8 cellular contexts compared by ENCODE assay signal in the genomic region with DNA sequence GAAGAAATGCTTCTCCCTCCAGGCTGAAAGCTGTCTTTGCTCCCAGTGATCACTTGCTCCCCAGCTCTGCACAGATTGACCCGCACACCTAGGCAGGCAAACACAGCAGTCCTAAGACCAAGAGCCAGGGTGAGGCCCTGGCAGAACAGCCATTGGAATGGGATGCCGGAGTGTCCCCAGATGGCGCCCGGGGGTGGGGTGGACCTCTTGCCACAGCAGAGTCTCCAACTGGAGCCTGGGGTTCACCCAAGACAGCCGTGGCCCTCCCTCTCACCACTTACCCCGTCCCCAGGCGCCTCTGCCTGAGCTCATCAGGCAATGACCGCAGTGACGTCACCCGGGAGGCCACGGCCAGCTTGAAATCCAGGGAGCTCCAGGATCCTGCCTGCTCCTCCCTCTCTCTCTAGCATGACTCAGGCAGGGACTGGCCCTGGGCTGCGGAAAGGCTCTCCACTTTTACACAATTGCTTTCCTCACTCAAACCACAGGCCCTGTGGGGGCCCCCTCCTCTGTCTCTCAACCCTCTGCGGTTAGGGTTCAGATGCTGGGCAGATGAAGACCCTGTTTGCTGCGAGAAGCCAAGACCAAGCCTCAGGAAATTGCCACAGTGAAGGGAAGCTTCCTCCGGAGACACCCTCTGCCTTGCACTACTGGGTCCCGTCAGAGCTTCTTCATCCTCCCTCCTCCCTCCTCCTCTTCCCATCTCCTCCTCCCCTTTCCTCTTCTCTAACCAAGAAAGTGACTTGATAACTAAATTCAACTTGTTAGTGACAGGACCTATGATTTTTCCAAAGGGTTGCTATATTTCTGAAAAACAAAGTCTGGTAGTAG. TPM values are rescaled to one million over a fixed set of nuclear protein-coding genes. Genes with fewer than 3 reads are reported as not detected.
DNase-seq lines count a peak whose midpoint lies in the region; FAIRE-seq and TF ChIP-seq lines count a peak whose summit lies in the region.

No MANE protein-coding gene starts in this region.

- no peak overlapping the region for H3K27ac Mint-ChIP-seq in T-helper 2 cell treated with Interferon-gamma antibody and Interleukin-4, amounts not matched to agents 5 μg/mL and 100 μg/mL, for 36 hours

- no peaks in the 10 kb centered on the region for H3K36me3 Mint-ChIP-seq in T-helper 2 cell treated with Interferon-gamma antibody and Interleukin-4, amounts not matched to agents 5 μg/mL and 100 μg/mL, for 36 hours (ENCODE audit: low read depth)

- TF ChIP-seq CTCF in AG04450 (IDR thresholded peaks at IDR 0.05; ENCODE audit: low read depth, low read length): no peak
- no peak for TF ChIP-seq CTCF in breast epithelium (IDR thresholded peaks at IDR 0.05)

- H3K27me3 Mint-ChIP-seq in T-helper 2 cell treated with Interferon-gamma antibody and Interleukin-4, amounts not matched to agents 5 μg/mL and 100 μg/mL, for 36 hours (ENCODE audit: low read depth): peaks cover 10% of the 10 kb centered on the region

- peaks cover 10% of the 10 kb centered on the region for H3K4me1 Mint-ChIP-seq in T-helper 2 cell treated with Interferon-gamma antibody and Interleukin-4, amounts not matched to agents 5 μg/mL and 100 μg/mL, for 36 hours (ENCODE audit: low read depth)

- H3K9me3 ChIP-seq in AG04450 (ENCODE audit: control insufficient read depth, insufficient read depth, low read length): no peaks in the 10 kb centered on the region; the same call in 1 of the 2 replicates
- no peaks in the 10 kb centered on the region for H3K9me3 ChIP-seq in breast epithelium
- no peaks in the 10 kb centered on the region for H3K9me3 ChIP-seq in small intestine (ENCODE audit: control insufficient read depth, low read depth)

- H3K27me3 ChIP-seq in AG04450 (ENCODE audit: control insufficient read depth, insufficient read depth, low read length) (no peaks in the 10 kb centered on the region), breast epithelium (no peaks in the 10 kb centered on the region), small intestine (ENCODE audit: control insufficient read depth in 2 of 2, insufficient read depth in 2 of 2, low read length in 2 of 2) (peaks cover 0 to 3% of the 10 kb centered on the region in 2 donors)

- TF ChIP-seq POLR2A in breast epithelium (IDR thresholded peaks at IDR 0.05): no peak

- H3K4me1 ChIP-seq in breast epithelium: peaks cover 7 to 8% of the 10 kb centered on the region in 2 donors
- no peaks in the 10 kb centered on the region for H3K4me1 ChIP-seq in small intestine (ENCODE audit: control insufficient read depth in 2 of 2, insufficient read depth in 1 of 2, low read depth in 1 of 2, low read length in 1 of 2)

- POLR2A ChIA-PET in AG04450 (lab: Yijun Ruan, JAX): interaction anchor here (0.6 to 2.6 kb wide), 9 partner anchors 13 to 138 kb away, joined by 3 to 22 read pairs (median 4); partner anchors contain the start of gene PTGES

- peak overlapping the region; percentile 42 for H3K4me3 ChIP-seq in AG04450 (ENCODE audit: low read depth, low read length)
- peak overlapping the region; percentile 1 to 48 (median 21) for H3K4me3 ChIP-seq in breast epithelium
- no peak overlapping the region for H3K4me3 ChIP-seq in small intestine (ENCODE audit: low read depth in 1 of 2, low read length in 2 of 2)

- DNase-seq in AG04450 (ENCODE audit: low read depth, low spot score) (peak; percentile 98), HS-27A (ENCODE audit: low read depth) (peak; percentile 96), breast epithelium (ENCODE audit: low spot score in 2 of 2) (peak; percentile 97), islet precursor cell (peak; percentile 98), small intestine (peak; percentile 22), germinal center (ENCODE audit: low spot score) (no peak), COR-L47 (lab: John Stamatoyannopoulos, UW) (no peak)
- peak; percentile 81 for DNase-seq in T-helper 2 cell treated with Interferon-gamma antibody and Interleukin-4, amounts not matched to agents 5 μg/mL and 100 μg/mL, for 36 hours (ENCODE audit: low spot score)

- 25 to 52% (median 40%) methylated on average over 16 of the region's 16 CpGs for WGBS in small intestine, 3 donors

- intact Hi-C loops in breast epithelium (cut with DNase I; ENCODE audit: low total_unique reads): no loop called here

- peak overlapping the region; percentile 34 for H3K4me3 Mint-ChIP-seq in T-helper 2 cell treated with Interferon-gamma antibody and Interleukin-4, amounts not matched to agents 5 μg/mL and 100 μg/mL, for 36 hours

- H3K27ac ChIP-seq in AG04450 (ENCODE audit: low read depth, low read length) (peak overlapping the region; percentile 85), breast epithelium (peak overlapping the region; percentile 90 to 93), small intestine (ENCODE audit: low read depth in 1 of 2, low read length in 1 of 2) (peak overlapping the region in 1 of 2 donors; percentile 81)

- no peaks in the 10 kb centered on the region for H3K9me3 Mint-ChIP-seq in T-helper 2 cell treated with Interferon-gamma antibody and Interleukin-4, amounts not matched to agents 5 μg/mL and 100 μg/mL, for 36 hours

- CTCF ChIA-PET in AG04450 (lab: Charles Lee): interaction anchor here (0.6 to 2.3 kb wide), 7 partner anchors 13 to 645 kb away, joined by 3 to 17 read pairs (median 6); no protein-coding TSS in a partner anchor

- no peaks in the 10 kb centered on the region for H3K36me3 ChIP-seq in breast epithelium
- H3K36me3 ChIP-seq in small intestine (ENCODE audit: control insufficient read depth in 2 of 2, insufficient read depth in 2 of 2, low read length in 2 of 2): no peaks in the 10 kb centered on the region

- no peak for FAIRE-seq in small intestine (lab: Jason Lieb, UNC)

RNA-seq across cellular contexts. Expression of gene PTGES, which starts 24.3 kb away (rescaled TPM):
- polyA plus RNA-seq in AG04450 (2011; rRNA removed): 17.0 and 21.4 TPM in 2 replicates
- 14.2 and 19.9 TPM in 2 replicates for polyA minus RNA-seq in AG04450 (2011; rRNA and poly(A)+ RNA removed)
- 10 to 100 TPM; 21.8 to 36.7 (median 25.3) TPM for total RNA-seq in breast epithelium
- polyA plus RNA-seq in small intestine: 1 to 10 TPM in 2 of 3 donors, not detected in 1; 1.6 to 8.4 TPM

RNA-seq across cellular contexts. Expression of gene TOR1B, which starts 25.8 kb away (rescaled TPM):
- polyA plus RNA-seq in AG04450 (2011; rRNA removed) (26.3 and 31.0 TPM in 2 replicates), small intestine (10 to 100 TPM in 2 of 3 donors, 1 to 10 TPM in 1; 7.0 to 22.9 (median 12.1) TPM)
- polyA minus RNA-seq in AG04450 (2011; rRNA and poly(A)+ RNA removed): 13.4 and 14.1 TPM in 2 replicates
- total RNA-seq in breast epithelium: 10 to 100 TPM; 22.6 to 26.7 (median 23.9) TPM

RNA-seq across cellular contexts. Expression of gene TOR1A, which starts 46.8 kb away (rescaled TPM):
- polyA plus RNA-seq in AG04450 (2011; rRNA removed): 72.0 and 78.5 TPM in 2 replicates
- polyA minus RNA-seq in AG04450 (2011; rRNA and poly(A)+ RNA removed): 45.6 and 46.0 TPM in 2 replicates
- total RNA-seq in breast epithelium: 10 to 100 TPM; 54.4 to 60.7 (median 57.8) TPM
- 10 to 100 TPM; 16.3 to 29.4 (median 16.8) TPM for polyA plus RNA-seq in small intestine

RNA-seq across cellular contexts. Expression of gene C9orf78, which starts 57.9 kb away (rescaled TPM):
- polyA plus RNA-seq in AG04450 (2011; rRNA removed) (51.4 and 66.8 TPM in 2 replicates), small intestine (10 to 100 TPM; 58.3 to 62.6 (median 60.5) TPM)
- 10.9 and 13.4 TPM in 2 replicates for polyA minus RNA-seq in AG04450 (2011; rRNA and poly(A)+ RNA removed)
- 100 to 1,000 TPM in 1 of 3 donors, 10 to 100 TPM in 2; 56.7 to 189 (median 57.8) TPM for total RNA-seq in breast epithelium

RNA-seq across cellular contexts. Expression of gene USP20, which starts 58.1 kb away (rescaled TPM):
- polyA plus RNA-seq in AG04450 (2011; rRNA removed): 10.3 and 13.2 TPM in 2 replicates
- 16.6 and 22.9 TPM in 2 replicates for polyA minus RNA-seq in AG04450 (2011; rRNA and poly(A)+ RNA removed)
- 10 to 100 TPM; 15.0 to 30.9 (median 22.3) TPM for total RNA-seq in breast epithelium
- polyA plus RNA-seq in small intestine: 10 to 100 TPM; 16.9 to 47.0 (median 23.9) TPM

Comparison
In these comparisons a context has a peak if more than half of its experiments do, and no peak if none do; other contexts are left out.
1. DNase-seq: peak in AG04450 (single experiment), HS-27A (single experiment), T-helper 2 cell treated with Interferon-gamma antibody and Interleukin-4, amounts not matched to agents 5 μg/mL and 100 μg/mL, for 36 hours (single experiment), breast epithelium (2 of 2), islet precursor cell (single experiment) and small intestine (single experiment); none in germinal center (single experiment) and COR-L47 (single experiment).
2. H3K4me3 ChIP-seq: peak in AG04450 (single experiment) and breast epithelium (3 of 3); none in small intestine (0 of 2).